ENCODE assay signal across 21 cellular contexts in the genomic region with DNA sequence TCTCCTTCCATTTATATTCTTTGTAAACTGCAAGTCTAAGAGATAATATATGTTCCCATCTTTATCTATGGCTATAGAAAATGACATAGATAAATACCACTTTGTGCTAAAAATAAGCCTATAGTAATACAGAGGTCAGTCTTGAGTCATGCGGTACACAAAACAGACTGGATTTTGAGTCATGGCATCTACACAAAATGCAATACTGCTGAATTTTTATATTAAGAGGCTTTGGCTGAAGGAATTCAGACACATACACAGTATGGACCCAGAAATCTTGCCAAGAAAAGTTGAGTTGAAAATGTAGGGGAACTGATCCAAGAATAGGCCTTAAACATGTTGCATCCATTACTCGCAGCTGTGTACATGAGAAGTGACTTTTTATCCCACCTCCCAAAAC.
DNase-seq lines count a peak whose midpoint lies in the region; ATAC-seq, FAIRE-seq and TF ChIP-seq lines count a peak whose summit lies in the region.
"Had no signal": no experiment of that assay in that cellular context is flagged by ENCODE, and none has a peak within 500 bp of the region (broad histone marks: within the 10 kb centered on the region; RNA-seq: fewer than 3 reads in every experiment).

No MANE protein-coding gene starts in this region.

- H3K4me1 ChIP-seq in adipocyte (ENCODE audit: control insufficient read depth, insufficient read depth, low read length) = peaks cover 7% of the 10 kb centered on the region
- H3K4me1 ChIP-seq: A549 had no signal

- no peak overlapping the region for H3K27ac Mint-ChIP-seq in stimulated activated naive CD8-positive, alpha-beta T cell treated with anti-CD3 and anti-CD28 coated beads, Interleukin-15, amount 100 ng/mL, for 72 hours
- H3K27ac Mint-ChIP-seq: B cell; CD4-positive, alpha-beta T cell had no signal

- H3K27me3 Mint-ChIP-seq in stimulated activated naive CD8-positive, alpha-beta T cell treated with anti-CD3 and anti-CD28 coated beads, Interleukin-15, amount 100 ng/mL, for 72 hours = peaks cover 19% of the 10 kb centered on the region

- H3K4me3 Mint-ChIP-seq in stimulated activated naive CD8-positive, alpha-beta T cell treated with anti-CD3 and anti-CD28 coated beads, Interleukin-15, amount 100 ng/mL, for 72 hours = no peak overlapping the region
- H3K4me3 Mint-ChIP-seq: B cell; CD4-positive, alpha-beta T cell had no signal

- H3K9me3 ChIP-seq in adipocyte (ENCODE audit: control insufficient read depth, low read length) = no peaks in the 10 kb centered on the region
- H3K9me3 ChIP-seq: A549, SJCRH30 had no signal

- no peak for TF ChIP-seq POLR2A in H54 (IDR thresholded peaks at IDR 0.05; ENCODE audit: low read depth, low read length)

- no peak overlapping the region for H3K9ac ChIP-seq in adipocyte (ENCODE audit: low read length)

- no peak for ATAC-seq in stimulated activated naive CD8-positive, alpha-beta T cell treated with anti-CD3 and anti-CD28 coated beads, Interleukin-15, amount 100 ng/mL, for 72 hours
- ATAC-seq: A549 had no signal

- DNase-seq in EH (ENCODE audit: low read depth) (peak; percentile 46), adipocyte (ENCODE audit: low read depth) (peak; percentile 61), epithelial cell of esophagus (ENCODE audit: low read depth) (peak; percentile 32), iris pigment epithelial cell (ENCODE audit: low read depth) (peak; percentile 30), H54 (ENCODE audit: insufficient read length, low spot score) (no peak), NCI-H146 (lab: John Stamatoyannopoulos, UW) (no peak)
- DNase-seq in stimulated activated naive CD8-positive, alpha-beta T cell treated with anti-CD3 and anti-CD28 coated beads, Interleukin-15, amount 100 ng/mL, for 72 hours = no peak
- DNase-seq in effector CD4-positive, alpha-beta T cell = no peak
- DNase-seq: Calu3; CD4-positive, alpha-beta T cell; DMS79; GDM1; GOT3; Karpas-422; NCI-H1436 treated with DMSO at 0.1 percent for 48 hours; NCI-H345; NCI-H526 treated with DMSO at 0.1 percent for 48 hours; SJCRH30 had no signal

- H3K36me3 ChIP-seq in adipocyte (ENCODE audit: control insufficient read depth, insufficient read depth, low read length, severe bottlenecking) = no peaks in the 10 kb centered on the region
- H3K36me3 ChIP-seq: SJCRH30 had no signal

- TF ChIP-seq CTCF in epithelial cell of esophagus (IDR thresholded peaks at IDR 0.05; ENCODE audit: insufficient read depth, low read depth, low read length, missing control alignments) = no peak

- H3K9me3 Mint-ChIP-seq in stimulated activated naive CD8-positive, alpha-beta T cell treated with anti-CD3 and anti-CD28 coated beads, Interleukin-15, amount 100 ng/mL, for 72 hours = no peaks in the 10 kb centered on the region
- H3K9me3 Mint-ChIP-seq: CD4-positive, alpha-beta T cell had no signal

- H3K27me3 ChIP-seq in adipocyte (replicated peaks; ENCODE audit: control insufficient read depth, insufficient read depth, low read length) = no peaks in the 10 kb centered on the region
- H3K27me3 ChIP-seq: SJCRH30 had no signal

- H3K4me3 ChIP-seq in adipocyte (ENCODE audit: low read length) (no peak overlapping the region), epithelial cell of esophagus (ENCODE audit: low read length) (no peak overlapping the region)
- H3K4me3 ChIP-seq: A549, SJCRH30 had no signal

- H3K4me1 Mint-ChIP-seq in stimulated activated naive CD8-positive, alpha-beta T cell treated with anti-CD3 and anti-CD28 coated beads, Interleukin-15, amount 100 ng/mL, for 72 hours = no peaks in the 10 kb centered on the region
- H3K4me1 Mint-ChIP-seq: B cell had no signal

- FAIRE-seq in H54 (lab: Jason Lieb, UNC) = no peak
- FAIRE-seq: A549, GM12892 had no signal

Comparison
In these comparisons a context has a peak if more than half of its experiments do, and no peak if none do; other contexts are left out.
1. DNase-seq: peak in EH (single experiment), adipocyte (single experiment), epithelial cell of esophagus (single experiment) and iris pigment epithelial cell (single experiment); none in stimulated activated naive CD8-positive, alpha-beta T cell treated with anti-CD3 and anti-CD28 coated beads, Interleukin-15, amount 100 ng/mL, for 72 hours (0 of 2), H54 (single experiment), effector CD4-positive, alpha-beta T cell (single experiment) and NCI-H146 (single experiment).